ENCODE assay signal across 13 cellular contexts in the genomic region with DNA sequence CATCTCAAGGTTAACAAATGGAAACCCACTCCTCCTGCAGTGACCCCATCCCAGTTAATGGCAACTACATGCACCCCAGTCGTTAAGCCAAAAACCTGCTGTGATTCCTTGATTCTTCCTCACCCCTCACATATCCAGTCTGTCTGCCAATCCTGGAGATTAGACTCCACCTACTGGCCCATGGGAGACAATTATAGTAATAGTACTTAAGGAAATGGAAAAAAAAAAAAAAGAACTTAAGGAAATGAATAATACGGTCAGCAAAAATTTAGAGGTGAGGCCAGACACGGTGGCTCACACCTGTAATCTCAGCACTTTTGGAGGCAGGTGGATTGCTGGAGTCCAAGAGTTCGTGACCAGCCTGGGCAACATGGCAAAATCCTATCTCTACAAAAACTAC. TPM values are rescaled to one million over a fixed set of nuclear protein-coding genes. Genes with fewer than 3 reads are reported as not detected.
DNase-seq lines count a peak whose midpoint lies in the region; ATAC-seq and TF ChIP-seq lines count a peak whose summit lies in the region.
"Had no signal": no experiment of that assay in that cellular context is flagged by ENCODE, and none has a peak within 500 bp of the region (broad histone marks: within the 10 kb centered on the region; RNA-seq: fewer than 3 reads in every experiment).

No MANE protein-coding gene starts in this region.

- ATAC-seq in PC-3: peak; percentile 53
- ATAC-seq in naive thymus-derived CD4-positive, alpha-beta T cell: no peak
- ATAC-seq: stimulated activated naive CD8-positive, alpha-beta T cell treated with anti-CD3 and anti-CD28 coated beads, Interleukin-15, Interleukin-2, amounts not matched to agents 100 U/mL and 50 U/mL, for 24 hours had no signal

- no peak overlapping the region for H2AFZ ChIP-seq in PC-3 (ENCODE audit: low read length)

- H4K20me1 ChIP-seq in PC-3 (ENCODE audit: low read length): 0 out of 2 replicates have a peak, but pooled peaks cover 5% of the 10 kb centered on the region

- no peaks in the 10 kb centered on the region for H3K27me3 ChIP-seq in PC-3 (ENCODE audit: low read length)
- H3K27me3 ChIP-seq in naive thymus-derived CD4-positive, alpha-beta T cell (ENCODE audit: control insufficient read depth in 2 of 2, insufficient read depth in 2 of 2, low read length in 2 of 2): no peaks in the 10 kb centered on the region
- H3K27me3 ChIP-seq: cardiac muscle cell had no signal

- peaks cover 26% of the 10 kb centered on the region for H3K4me1 ChIP-seq in PC-3 (ENCODE audit: insufficient read depth, low read length)
- peaks cover 4 to 28% of the 10 kb centered on the region in 2 donors for H3K4me1 ChIP-seq in naive thymus-derived CD4-positive, alpha-beta T cell (ENCODE audit: control insufficient read depth in 2 of 2, insufficient read depth in 2 of 2, low read length in 2 of 2)

- no peak overlapping the region for H3K4me3 Mint-ChIP-seq in T-helper 1 cell treated with Interleukin-12 subunit alpha and Interleukin-12 subunit beta and Interleukin-4 antibody, amounts not matched to agents 30 μg/mL and 1 μg/mL, for 36 hours
- peak overlapping the region in 4 of 10 donors; percentile 62 to 76 (median 68) for H3K4me3 Mint-ChIP-seq in naive thymus-derived CD4-positive, alpha-beta T cell

- H3K9me3 ChIP-seq in PC-3 (ENCODE audit: low read length): no peaks in the 10 kb centered on the region
- no peaks in the 10 kb centered on the region for H3K9me3 ChIP-seq in naive thymus-derived CD4-positive, alpha-beta T cell (ENCODE audit: control insufficient read depth in 2 of 3, low read length in 3 of 3)

- H3K4me1 Mint-ChIP-seq in T-helper 1 cell treated with Interleukin-12 subunit alpha and Interleukin-12 subunit beta and Interleukin-4 antibody, amounts not matched to agents 30 μg/mL and 1 μg/mL, for 36 hours (ENCODE audit: low read depth): peaks cover 26% of the 10 kb centered on the region
- H3K4me1 Mint-ChIP-seq in naive thymus-derived CD4-positive, alpha-beta T cell: peaks cover 25 to 44% (median 33%) of the 10 kb centered on the region in 7 donors

- no peaks in the 10 kb centered on the region for H3K9me3 Mint-ChIP-seq in T-helper 1 cell treated with Interleukin-12 subunit alpha and Interleukin-12 subunit beta and Interleukin-4 antibody, amounts not matched to agents 30 μg/mL and 1 μg/mL, for 36 hours
- H3K9me3 Mint-ChIP-seq in naive thymus-derived CD4-positive, alpha-beta T cell: no peaks in the 10 kb centered on the region

- no peaks in the 10 kb centered on the region for H3K9me2 ChIP-seq in PC-3 (replicated peaks; ENCODE audit: low read length)

- peaks cover 36% of the 10 kb centered on the region for H3K79me2 ChIP-seq in PC-3 (ENCODE audit: low read length)

- H3K27ac Mint-ChIP-seq in T-helper 1 cell treated with Interleukin-12 subunit alpha and Interleukin-12 subunit beta and Interleukin-4 antibody, amounts not matched to agents 30 μg/mL and 1 μg/mL, for 36 hours: peak overlapping the region; percentile 75
- peak overlapping the region; percentile 73 to 99 (median 91) for H3K27ac Mint-ChIP-seq in naive thymus-derived CD4-positive, alpha-beta T cell

- TF ChIP-seq CTCF in PC-3 (conservative IDR thresholded peaks at IDR 0.05; ENCODE audit: low read depth, low read length): peak; percentile 52; the same call in 1 of the 2 replicates
- TF ChIP-seq CTCF in cardiac fibroblast (IDR thresholded peaks at IDR 0.05; ENCODE audit: low read depth, low read length): no peak

- peaks cover 31% of the 10 kb centered on the region for H3K36me3 Mint-ChIP-seq in T-helper 1 cell treated with Interleukin-12 subunit alpha and Interleukin-12 subunit beta and Interleukin-4 antibody, amounts not matched to agents 30 μg/mL and 1 μg/mL, for 36 hours (ENCODE audit: low read depth)
- H3K36me3 Mint-ChIP-seq in naive thymus-derived CD4-positive, alpha-beta T cell: peaks cover 9 to 46% (median 27%) of the 10 kb centered on the region in 5 donors

- H3K9ac ChIP-seq in PC-3 (ENCODE audit: low read length): no peak overlapping the region

- no TSS peak for BruUV-seq in PC-3 (replicated peaks; lab: Mats Ljungman, UMichigan)

- H3K4me2 ChIP-seq in PC-3 (ENCODE audit: low read length): no peak overlapping the region

- intact Hi-C loops in PC-3 (cut with micrococcal nuclease): no loop called here
- intact Hi-C loops in naive thymus-derived CD4-positive, alpha-beta T cell (cut with micrococcal nuclease): no loop called here

- CTCF ChIA-PET in PC-3 (lab: Charles Lee): no interaction called here
- CTCF ChIA-PET in naive thymus-derived CD4-positive, alpha-beta T cell (lab: Charles Lee): interaction anchor here (0.7 to 1.6 kb wide), 2 partner anchors 88 to 98 kb away, joined by 3 to 4 read pairs; no protein-coding TSS in a partner anchor
- CTCF ChIA-PET in HEK293T (lab: Yijun Ruan, JAX): interaction anchor here (0.8 kb wide), 1 partner anchor 19 kb away, joined by 3 read pairs; no protein-coding TSS in a partner anchor

- no peaks in the 10 kb centered on the region for H3F3A ChIP-seq in PC-3 (ENCODE audit: low read length, unreplicated experiment)

- DNase-seq in T-helper 1 cell: no peak
- peak; percentile 34 for DNase-seq in PC-3
- DNase-seq in cardiac fibroblast (ENCODE audit: low read depth in 2 of 2): peak; percentile 32 to 35
- no peak for DNase-seq in naive thymus-derived CD4-positive, alpha-beta T cell
- DNase-seq in AG08396 (ENCODE audit: low spot score): no peak
- no peak for DNase-seq in HEK293T (ENCODE audit: extremely low spot score)
- no peak for DNase-seq in NCI-H345 treated with DMSO at 0.1 percent for 48 hours (lab: John Stamatoyannopoulos, UW; ENCODE audit: unreplicated experiment)
- DNase-seq: GDM1; stimulated activated naive CD8-positive, alpha-beta T cell treated with anti-CD3 and anti-CD28 coated beads, Interleukin-15, Interleukin-2, amounts not matched to agents 100 U/mL and 50 U/mL, for 24 hours had no signal

- POLR2A ChIA-PET in PC-3 (lab: Charles Lee; ENCODE audit: unreplicated experiment) (no interaction called here), HEK293T (lab: Yijun Ruan, JAX) (no interaction called here)
- POLR2A ChIA-PET in naive thymus-derived CD4-positive, alpha-beta T cell (lab: Charles Lee): interaction anchor here (0.6 to 3.2 kb wide), 11 partner anchors 8 to 87 kb away, joined by 3 to 43 read pairs (median 3); a partner anchor contains a TSS

- H3K4me3 ChIP-seq in PC-3 (ENCODE audit: low read length): no peak overlapping the region
- H3K4me3 ChIP-seq in cardiac fibroblast (replicated peaks in 1 of 2; ENCODE audit: low read depth in 2 of 2, low read length in 2 of 2): no peak overlapping the region
- H3K4me3 ChIP-seq in naive thymus-derived CD4-positive, alpha-beta T cell (ENCODE audit: low read length): no peak overlapping the region
- H3K4me3 ChIP-seq: cardiac muscle cell had no signal

- no peak overlapping the region for H3K27ac ChIP-seq in PC-3 (ENCODE audit: low read length)
- peak overlapping the region; percentile 68 for H3K27ac ChIP-seq in naive thymus-derived CD4-positive, alpha-beta T cell (ENCODE audit: low read depth, low read length)
- H3K27ac ChIP-seq: cardiac muscle cell had no signal

- H3K27me3 Mint-ChIP-seq in T-helper 1 cell treated with Interleukin-12 subunit alpha and Interleukin-12 subunit beta and Interleukin-4 antibody, amounts not matched to agents 30 μg/mL and 1 μg/mL, for 36 hours (ENCODE audit: low read depth): no peaks in the 10 kb centered on the region
- H3K27me3 Mint-ChIP-seq in naive thymus-derived CD4-positive, alpha-beta T cell: no peaks in the 10 kb centered on the region

- peaks cover 67% of the 10 kb centered on the region for H3K36me3 ChIP-seq in PC-3 (ENCODE audit: low read depth, low read length)
- peaks cover 8 to 64% (median 20%) of the 10 kb centered on the region in 3 experiments for H3K36me3 ChIP-seq in naive thymus-derived CD4-positive, alpha-beta T cell (ENCODE audit: control insufficient read depth in 2 of 3, insufficient read depth in 3 of 3, low read length in 3 of 3)

TF ChIP-seq in HEK293T, 16 proteins besides CTCF, POLR2A, EP300 and RAD21:
- TF ChIP-seq SUZ12 (IDR thresholded peaks at IDR 0.05) (no peak), LEF1 (IDR thresholded peaks at IDR 0.05; ENCODE audit: borderline replicate concordance) (no peak), ARNT (IDR thresholded peaks at IDR 0.05) (no peak), L3MBTL2 (conservative IDR thresholded peaks at IDR 0.05) (no peak), CTBP1 (IDR thresholded peaks at IDR 0.05; ENCODE audit: borderline replicate concordance) (no peak), ZNF384 (IDR thresholded peaks at IDR 0.05) (no peak), BHLHE40 (IDR thresholded peaks at IDR 0.05; ENCODE audit: borderline replicate concordance) (no peak), TARDBP (IDR thresholded peaks at IDR 0.05) (no peak), FOXK2 (IDR thresholded peaks at IDR 0.05) (no peak)

RNA-seq across cellular contexts. Expression of a gene that starts 7.0 kb away (rescaled TPM):
- 79.1 and 102 TPM in 2 replicates for total RNA-seq in PC-3 (2014; rRNA removed)
- 10 to 100 TPM; 54.2 to 80.6 (median 73.8) TPM for total RNA-seq in naive thymus-derived CD4-positive, alpha-beta T cell
- polyA plus RNA-seq in naive thymus-derived CD4-positive, alpha-beta T cell: 10 to 100 TPM; 13.4 to 29.8 TPM

RNA-seq across cellular contexts. Expression of a gene that starts 7.8 kb away (rescaled TPM):
- not detected in 2 replicates for total RNA-seq in PC-3 (2014; rRNA removed)
- not detected for total RNA-seq in naive thymus-derived CD4-positive, alpha-beta T cell
- not detected for polyA plus RNA-seq in naive thymus-derived CD4-positive, alpha-beta T cell
- total RNA-seq: activated CD8-positive, alpha-beta memory T cell treated with anti-CD3 and anti-CD28 coated beads for 36 hours; cardiac muscle cell; kidney had no signal

RNA-seq across cellular contexts. Expression of a gene that starts 32.5 kb away (rescaled TPM):
- 42.7 and 47.2 TPM in 2 replicates for total RNA-seq in PC-3 (2014; rRNA removed)
- 10 to 100 TPM; 39.1 to 70.4 (median 62.2) TPM for total RNA-seq in naive thymus-derived CD4-positive, alpha-beta T cell
- polyA plus RNA-seq in naive thymus-derived CD4-positive, alpha-beta T cell: 10 to 100 TPM; 18.5 to 27.9 TPM

RNA-seq across cellular contexts. Expression of a gene that starts 55.4 kb away (rescaled TPM):
- total RNA-seq in PC-3 (2014; rRNA removed): 82.5 and 105 TPM in 2 replicates
- total RNA-seq in naive thymus-derived CD4-positive, alpha-beta T cell: 10 to 100 TPM; 25.2 to 58.1 (median 33.0) TPM
- polyA plus RNA-seq in naive thymus-derived CD4-positive, alpha-beta T cell: 10 to 100 TPM; 17.2 to 31.1 TPM

RNA-seq across cellular contexts. Expression of a gene that starts 55.8 kb away (rescaled TPM):
- 42.8 and 66.1 TPM in 2 replicates for total RNA-seq in PC-3 (2014; rRNA removed)
- total RNA-seq in naive thymus-derived CD4-positive, alpha-beta T cell: 10 to 100 TPM in 3 of 5 experiments, 1 to 10 TPM in 2; 2.2 to 15.6 (median 11.7) TPM
- 1 to 10 TPM in 1 of 2 donors, not detected in 1; 2.0 TPM for polyA plus RNA-seq in naive thymus-derived CD4-positive, alpha-beta T cell

Comparison
In these comparisons a context has a peak if more than half of its experiments do, and no peak if none do; other contexts are left out.
1. DNase-seq: peak in PC-3 (single experiment) and cardiac fibroblast (2 of 2); none in T-helper 1 cell (0 of 5), naive thymus-derived CD4-positive, alpha-beta T cell (0 of 9), AG08396 (single experiment), HEK293T (single experiment) and NCI-H345 treated with DMSO at 0.1 percent for 48 hours (single experiment).